18 cellular contexts compared by ENCODE assay signal in genomic region chr7:27967639-27968038, GRCh38.
"Had no signal": no experiment of that assay in that cellular context is flagged by ENCODE, and none has a peak within 500 bp of the region (broad histone marks: within the 10 kb centered on the region; RNA-seq: fewer than 3 reads in every experiment).

No MANE protein-coding gene starts in this region.

- H3K36me3 ChIP-seq: lower lobe of right lung, thoracic aorta had no signal

- H3K4me1 ChIP-seq: foreskin keratinocyte, lower lobe of right lung had no signal

- H2AFZ ChIP-seq: parathyroid adenoma had no signal

- ATAC-seq: activated CD8-positive, alpha-beta T cell treated with anti-CD3 and anti-CD28 coated beads for 36 hours; activated T-cell treated with anti-CD3 and anti-CD28 coated beads, Interleukin-2, amount 50 U/mL, for 4 hours; foreskin keratinocyte; left colon; lower lobe of right lung; sciatic nerve; stimulated activated memory B cell treated with anti-CD40 and anti-IgM and Interleukin-4, amounts not matched to agents 10 μg/mL and 1 μg/mL and 100 μg/mL, for 72 hours had no signal

- H3K9ac ChIP-seq: parathyroid adenoma had no signal

- H3K27ac ChIP-seq: foreskin keratinocyte, lower lobe of right lung, parathyroid adenoma, thoracic aorta had no signal

- H3K27me3 ChIP-seq: foreskin keratinocyte had no signal

- DNase-seq: activated CD4-positive, alpha-beta T cell treated with anti-CD3 and anti-CD28 coated beads, Interleukin-2, amount 10 ng/mL, durations not matched to agents 24 days and 14 days; activated CD8-positive, alpha-beta T cell treated with anti-CD3 and anti-CD28 coated beads for 36 hours; activated naive CD4-positive, alpha-beta T cell treated with anti-CD3 and anti-CD28 coated beads for 36 hours; activated T-cell treated with anti-CD3 and anti-CD28 coated beads, Interleukin-2, amount 50 U/mL, for 4 hours; anterior cingulate cortex; central memory CD4-positive, alpha-beta T cell; foreskin keratinocyte; hypothalamus; islet precursor cell; left colon; lower lobe of right lung; stimulated activated CD4-positive, alpha-beta T cell treated with anti-CD3 and anti-CD28 coated beads, Interleukin-4, amount 100 ng/mL, for 1 hour; T-helper 9 cell had no signal

- H3K4me2 ChIP-seq: smooth muscle cell had no signal

- H3K9me3 ChIP-seq: lower lobe of right lung, thoracic aorta had no signal

- H3K4me3 ChIP-seq: lower lobe of right lung, smooth muscle cell, thoracic aorta had no signal
